In the genomic region with DNA sequence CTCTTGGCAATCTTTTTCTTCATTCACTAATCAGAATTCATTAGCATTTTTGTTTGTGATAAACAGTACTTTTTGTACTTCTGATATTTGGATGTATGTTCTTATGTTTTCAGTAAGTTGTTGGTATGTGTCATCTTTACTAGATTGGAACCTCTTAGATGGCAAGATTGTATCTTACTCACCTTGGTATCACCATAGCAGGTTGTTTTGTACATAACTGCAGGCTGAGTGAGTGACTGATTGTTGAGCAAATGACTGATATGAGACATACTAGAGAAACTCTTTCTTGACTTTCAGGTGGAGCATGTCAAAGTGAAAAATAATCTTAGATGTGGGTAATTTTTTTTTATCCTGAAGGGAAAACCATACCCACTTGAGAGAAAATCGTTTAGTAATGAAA, we compare ENCODE assay signal across 18 cellular contexts.
DNase-seq lines count a peak whose midpoint lies in the region; ATAC-seq and TF ChIP-seq lines count a peak whose summit lies in the region.
"Had no signal": no experiment of that assay in that cellular context is flagged by ENCODE, and none has a peak within 500 bp of the region (broad histone marks: within the 10 kb centered on the region; RNA-seq: fewer than 3 reads in every experiment).

No MANE protein-coding gene starts in this region.

- no peaks in the 10 kb centered on the region for H3F3A ChIP-seq in smooth muscle cell (ENCODE audit: low read depth)

- peaks cover 22% of the 10 kb centered on the region for H4K20me1 ChIP-seq in smooth muscle cell (ENCODE audit: low read depth)

- DNase-seq in M059J (ENCODE audit: low read depth) (peak; percentile 24), RWPE1 (ENCODE audit: low spot score) (peak; percentile 19), epithelial cell of prostate (ENCODE audit: low read depth, low spot score) (peak; percentile 83), smooth muscle cell (lab: John Stamatoyannopoulos, UW; ENCODE audit: unreplicated experiment) (no peak), left ventricle myocardium superior (no peak), heart right ventricle (no peak), NCI-H524 (lab: John Stamatoyannopoulos, UW) (no peak)
- DNase-seq in CD4-positive, alpha-beta T cell, result no peak
- DNase-seq: CD8-positive, alpha-beta T cell; GDM1; NCI-H1092; NCI-H1436; NCI-H187 treated with DMSO at 0.1 percent for 48 hours; NCI-H2107 had no signal

- no peak overlapping the region for H3K4me3 Mint-ChIP-seq in CD4-positive, alpha-beta T cell
- H3K4me3 Mint-ChIP-seq: CD8-positive, alpha-beta T cell had no signal

- H2AFZ ChIP-seq in smooth muscle cell (ENCODE audit: low read depth), result no peak overlapping the region

- H3K4me3 ChIP-seq in smooth muscle cell (no peak overlapping the region), heart right ventricle (no peak overlapping the region)
- H3K4me3 ChIP-seq: BLaER1 treated with 17β-estradiol and CSF1 and Interleukin-3, amounts not matched to agents 10 nM and 100 nM; SJSA1 had no signal

- peaks cover 26% of the 10 kb centered on the region for H3K79me2 ChIP-seq in smooth muscle cell (ENCODE audit: low read depth)

- no peaks in the 10 kb centered on the region for H3K4me1 Mint-ChIP-seq in CD4-positive, alpha-beta T cell (ENCODE audit: low read depth)

- no peaks in the 10 kb centered on the region for H3K36me3 ChIP-seq in smooth muscle cell (ENCODE audit: low read depth)
- H3K36me3 ChIP-seq in heart right ventricle, result no peaks in the 10 kb centered on the region
- H3K36me3 ChIP-seq: BLaER1 treated with 17β-estradiol and CSF1 and Interleukin-3, amounts not matched to agents 10 nM and 100 nM; SJSA1 had no signal

- TF ChIP-seq CTCF in RWPE1 (conservative IDR thresholded peaks at IDR 0.05; ENCODE audit: low read depth), result no peak
- no peak for TF ChIP-seq CTCF in smooth muscle cell (IDR thresholded peaks at IDR 0.05; ENCODE audit: borderline replicate concordance, insufficient read depth, poor library complexity, severe bottlenecking)
- no peak for TF ChIP-seq CTCF in CD4-positive, alpha-beta T cell (IDR thresholded peaks at IDR 0.05)
- no peak for TF ChIP-seq CTCF in heart right ventricle (IDR thresholded peaks at IDR 0.05)

- CTCF ChIA-PET in RWPE1 (lab: Yijun Ruan, JAX), result no interaction called here
- CTCF ChIA-PET in CD4-positive, alpha-beta T cell (lab: Charles Lee), result no interaction called here

- H3K9ac ChIP-seq in smooth muscle cell (ENCODE audit: low read depth), result no peak overlapping the region
- H3K9ac ChIP-seq: BLaER1 treated with 17β-estradiol and CSF1 and Interleukin-3, amounts not matched to agents 10 nM and 100 nM had no signal

- H3K9me3 ChIP-seq in smooth muscle cell (replicated peaks; ENCODE audit: low read depth), result no peaks in the 10 kb centered on the region
- H3K9me3 ChIP-seq in CD4-positive, alpha-beta T cell (ENCODE audit: control insufficient read depth, low read length), result no peaks in the 10 kb centered on the region
- peaks cover 0 to 4% (median 0%) of the 10 kb centered on the region in 11 donors for H3K9me3 ChIP-seq in heart right ventricle
- H3K9me3 ChIP-seq: SJSA1 had no signal

- no peaks in the 10 kb centered on the region for H3K27me3 ChIP-seq in smooth muscle cell (ENCODE audit: low read depth)
- H3K27me3 ChIP-seq in CD4-positive, alpha-beta T cell (ENCODE audit: control insufficient read depth, insufficient read depth, low read length), result no peaks in the 10 kb centered on the region
- no peaks in the 10 kb centered on the region for H3K27me3 ChIP-seq in heart right ventricle
- H3K27me3 ChIP-seq: BLaER1 treated with 17β-estradiol and CSF1 and Interleukin-3, amounts not matched to agents 10 nM and 100 nM; SJSA1 had no signal

- H3K36me3 Mint-ChIP-seq in CD4-positive, alpha-beta T cell (ENCODE audit: low read depth), result no peaks in the 10 kb centered on the region
- H3K36me3 Mint-ChIP-seq: CD8-positive, alpha-beta T cell had no signal

- H3K4me1 ChIP-seq in smooth muscle cell (ENCODE audit: low read depth), result no peaks in the 10 kb centered on the region
- peaks cover 0 to 28% (median 7%) of the 10 kb centered on the region in 9 donors for H3K4me1 ChIP-seq in heart right ventricle
- H3K4me1 ChIP-seq: SJSA1 had no signal

- no peak for ATAC-seq in CD4-positive, alpha-beta T cell (ENCODE audit: poor library complexity)
- ATAC-seq in left ventricle myocardium superior (no peak), heart right ventricle (no peak)
- ATAC-seq: CD8-positive, alpha-beta T cell; Panc1; Right ventricle myocardium inferior had no signal

- H3K27ac ChIP-seq in RWPE1, result no peak overlapping the region
- peak overlapping the region; percentile 86 for H3K27ac ChIP-seq in epithelial cell of prostate
- peak overlapping the region; percentile 34 for H3K27ac ChIP-seq in smooth muscle cell (ENCODE audit: low read depth)
- H3K27ac ChIP-seq in CD4-positive, alpha-beta T cell (ENCODE audit: low read depth, low read length), result no peak overlapping the region
- no peak overlapping the region for H3K27ac ChIP-seq in heart right ventricle
- H3K27ac ChIP-seq: BLaER1 treated with 17β-estradiol and CSF1 and Interleukin-3, amounts not matched to agents 10 nM and 100 nM; SJSA1 had no signal

- no peaks in the 10 kb centered on the region for H3K9me3 Mint-ChIP-seq in CD4-positive, alpha-beta T cell
- H3K9me3 Mint-ChIP-seq: CD8-positive, alpha-beta T cell had no signal

- intact Hi-C loops in CD4-positive, alpha-beta T cell (cut with DNase I, micrococcal nuclease), result no loop called here
- intact Hi-C loops in left ventricle myocardium superior (cut with micrococcal nuclease), result no loop called here
- intact Hi-C loops in heart right ventricle (cut with DNase I), result no loop called here

- H3K27ac Mint-ChIP-seq in CD4-positive, alpha-beta T cell, result no peak overlapping the region
- H3K27ac Mint-ChIP-seq: CD8-positive, alpha-beta T cell had no signal

- WGBS in smooth muscle cell (ENCODE audit: low lambda C conversion rate), result 77% methylated on average over 1 of the region's 1 CpG
- WGBS in heart right ventricle, 2 donors, result 72 to 77% methylated on average over 1 of the region's 1 CpG

- H3K27me3 Mint-ChIP-seq in CD4-positive, alpha-beta T cell, result peaks cover 13% of the 10 kb centered on the region

- POLR2A ChIA-PET in RWPE1 (lab: Yijun Ruan, JAX; ENCODE audit: low non-redundant PET), result no interaction called here
- POLR2A ChIA-PET in CD4-positive, alpha-beta T cell (lab: Charles Lee), result no interaction called here

- no peak overlapping the region for H3K4me2 ChIP-seq in smooth muscle cell
- H3K4me2 ChIP-seq: BLaER1 treated with 17β-estradiol and CSF1 and Interleukin-3, amounts not matched to agents 10 nM and 100 nM had no signal

Comparison
In these comparisons a context has a peak if more than half of its experiments do, and no peak if none do; other contexts are left out.
1. DNase-seq: peak in M059J (single experiment), RWPE1 (single experiment) and epithelial cell of prostate (single experiment); none in smooth muscle cell (single experiment), CD4-positive, alpha-beta T cell (0 of 10), left ventricle myocardium superior (single experiment), heart right ventricle (0 of 2) and NCI-H524 (0 of 2).
2. H3K27ac ChIP-seq: peak in epithelial cell of prostate (single experiment) and smooth muscle cell (single experiment); none in RWPE1 (single experiment), CD4-positive, alpha-beta T cell (single experiment) and heart right ventricle (0 of 10).